ENCODE assay signal across 24 cellular contexts in the genomic region with DNA sequence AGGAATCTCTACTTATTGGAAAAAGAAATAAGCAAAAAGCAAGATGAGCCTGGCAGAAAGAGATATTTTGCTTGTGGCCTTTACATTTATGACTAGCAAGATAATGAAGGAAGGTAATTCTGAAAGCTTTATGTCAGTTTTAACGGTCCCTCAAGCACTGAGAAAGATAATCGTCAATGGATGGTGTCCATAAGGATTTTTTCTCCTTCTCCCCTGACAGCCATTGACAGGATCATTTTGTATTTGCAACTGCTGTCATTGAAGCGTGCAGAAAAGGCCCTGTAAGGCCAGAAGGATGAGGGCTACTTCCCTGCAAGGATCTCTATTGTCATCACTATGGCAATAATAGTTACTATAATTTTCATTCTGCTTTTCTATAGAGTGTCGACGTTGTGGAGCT. TPM values are rescaled to one million over a fixed set of nuclear protein-coding genes. Genes with fewer than 3 reads are reported as not detected.
DNase-seq lines count a peak whose midpoint lies in the region; ATAC-seq and TF ChIP-seq lines count a peak whose summit lies in the region.
"Had no signal": no experiment of that assay in that cellular context is flagged by ENCODE, and none has a peak within 500 bp of the region (broad histone marks: within the 10 kb centered on the region; RNA-seq: fewer than 3 reads in every experiment).

No MANE protein-coding gene starts in this region.

- no peak overlapping the region for H2BK120ac ChIP-seq in neuronal stem cell (ENCODE audit: low read depth, low read length)

- peak overlapping the region; percentile 85 for H3K4me3 Mint-ChIP-seq in CD8-positive, alpha-beta T cell
- peak overlapping the region; percentile 75 for H3K4me3 Mint-ChIP-seq in mesothelial cell of epicardium
- no peak overlapping the region for H3K4me3 Mint-ChIP-seq in activated T-cell treated with anti-CD3 and anti-CD28 coated beads, Interleukin-2, amount 50 U/mL, for 72 hours
- H3K4me3 Mint-ChIP-seq in activated CD8-positive, alpha-beta T cell treated with anti-CD3 and anti-CD28 coated beads for 36 hours, result no peak overlapping the region

- CTCF ChIA-PET in CD8-positive, alpha-beta T cell (lab: Charles Lee), result interaction anchor here (3.1 kb wide), 1 partner anchor 15 kb away, joined by 26 read pairs; no protein-coding TSS in a partner anchor
- CTCF ChIA-PET in activated CD8-positive, alpha-beta T cell treated with anti-CD3 and anti-CD28 coated beads for 36 hours (lab: Charles Lee), result interaction anchor here (1.0 to 2.2 kb wide), 2 partner anchors 15 to 197 kb away, joined by 3 to 27 read pairs; no protein-coding TSS in a partner anchor

- no peaks in the 10 kb centered on the region for H3K79me2 ChIP-seq in Karpas-422 (ENCODE audit: low read length)

- H3K27me3 Mint-ChIP-seq in CD8-positive, alpha-beta T cell (ENCODE audit: low read depth), result peaks cover 10% of the 10 kb centered on the region
- peaks cover 66% of the 10 kb centered on the region for H3K27me3 Mint-ChIP-seq in mesothelial cell of epicardium (ENCODE audit: low read depth)
- H3K27me3 Mint-ChIP-seq in activated T-cell treated with anti-CD3 and anti-CD28 coated beads, Interleukin-2, amount 50 U/mL, for 72 hours (ENCODE audit: low read depth), result peaks cover 20% of the 10 kb centered on the region
- H3K27me3 Mint-ChIP-seq in activated CD8-positive, alpha-beta T cell treated with anti-CD3 and anti-CD28 coated beads for 36 hours, result peaks cover 13% of the 10 kb centered on the region

- H3K79me1 ChIP-seq in neuronal stem cell (ENCODE audit: low read depth, low read length), result no peaks in the 10 kb centered on the region

- H3K14ac ChIP-seq in neuronal stem cell (ENCODE audit: low read length), result no peak overlapping the region

- no peak overlapping the region for H3K18ac ChIP-seq in neuronal stem cell (ENCODE audit: low read length)

- no peak for TF ChIP-seq CTCF in CD8-positive, alpha-beta T cell (IDR thresholded peaks at IDR 0.05)
- no peak for TF ChIP-seq CTCF in mesothelial cell of epicardium (IDR thresholded peaks at IDR 0.05; ENCODE audit: unreplicated experiment)
- TF ChIP-seq CTCF in activated CD8-positive, alpha-beta T cell treated with anti-CD3 and anti-CD28 coated beads for 36 hours (IDR thresholded peaks at IDR 0.05), result no peak

- peaks cover 15% of the 10 kb centered on the region for H3K4me1 Mint-ChIP-seq in CD8-positive, alpha-beta T cell (ENCODE audit: low read depth)
- peaks cover 12% of the 10 kb centered on the region for H3K4me1 Mint-ChIP-seq in mesothelial cell of epicardium
- peaks cover 19% of the 10 kb centered on the region for H3K4me1 Mint-ChIP-seq in activated T-cell treated with anti-CD3 and anti-CD28 coated beads, Interleukin-2, amount 50 U/mL, for 72 hours (ENCODE audit: low read depth)
- H3K4me1 Mint-ChIP-seq in activated CD8-positive, alpha-beta T cell treated with anti-CD3 and anti-CD28 coated beads for 36 hours (ENCODE audit: low read depth), result peaks cover 13% of the 10 kb centered on the region

- H4K91ac ChIP-seq in neuronal stem cell (ENCODE audit: low read depth, low read length, poor library complexity), result no peak overlapping the region

- no peak overlapping the region for H2BK12ac ChIP-seq in neuronal stem cell (ENCODE audit: low read length)

- no peak overlapping the region for H4K8ac ChIP-seq in neuronal stem cell (ENCODE audit: low read depth, low read length)

- no peak for ATAC-seq in CD8-positive, alpha-beta T cell
- no peak for ATAC-seq in activated T-cell treated with anti-CD3 and anti-CD28 coated beads, Interleukin-2, amount 50 U/mL, for 72 hours (replicated peaks in 1 of 2)
- ATAC-seq in activated CD8-positive, alpha-beta T cell treated with anti-CD3 and anti-CD28 coated beads for 36 hours, result no peak
- ATAC-seq in HG02763 (IDR thresholded peaks at IDR 0.05; ENCODE audit: unreplicated experiment), result no peak
- ATAC-seq: effector memory CD8-positive, alpha-beta T cell; esophagus mucosa; stimulated activated effector memory CD8-positive, alpha-beta T cell treated with anti-CD3 and anti-CD28 coated beads, Interleukin-12 subunit alpha, Interleukin-12 subunit beta, amount 100 ng/mL, for 72 hours had no signal

- POLR2A ChIA-PET in CD8-positive, alpha-beta T cell (lab: Charles Lee), result no interaction called here
- POLR2A ChIA-PET in activated CD8-positive, alpha-beta T cell treated with anti-CD3 and anti-CD28 coated beads for 36 hours (lab: Charles Lee), result interaction anchor here (1.1 kb wide), 1 partner anchor 14 kb away, joined by 3 read pairs; no protein-coding TSS in a partner anchor

- no peak overlapping the region for H2BK5ac ChIP-seq in neuronal stem cell (ENCODE audit: low read length)

- H3K9me3 Mint-ChIP-seq in CD8-positive, alpha-beta T cell, result no peaks in the 10 kb centered on the region
- no peaks in the 10 kb centered on the region for H3K9me3 Mint-ChIP-seq in mesothelial cell of epicardium
- no peaks in the 10 kb centered on the region for H3K9me3 Mint-ChIP-seq in activated T-cell treated with anti-CD3 and anti-CD28 coated beads, Interleukin-2, amount 50 U/mL, for 72 hours
- H3K9me3 Mint-ChIP-seq in activated CD8-positive, alpha-beta T cell treated with anti-CD3 and anti-CD28 coated beads for 36 hours, result no peaks in the 10 kb centered on the region
- H3K9me3 Mint-ChIP-seq: CD8-positive, alpha-beta memory T cell; effector memory CD8-positive, alpha-beta T cell; memory B cell; stimulated activated effector memory CD8-positive, alpha-beta T cell treated with anti-CD3 and anti-CD28 coated beads, Interleukin-12 subunit alpha, Interleukin-12 subunit beta, amount 100 ng/mL, for 72 hours had no signal

- H3K4me3 ChIP-seq in CD8-positive, alpha-beta T cell (ENCODE audit: low read depth, low read length), result no peak overlapping the region
- H3K4me3 ChIP-seq in Karpas-422 (ENCODE audit: low read length) (peak overlapping the region; percentile 73; the same call in 1 of the 2 replicates), neuronal stem cell (ENCODE audit: low read length in 2 of 2) (no peak overlapping the region)

- no peaks in the 10 kb centered on the region for H4K20me1 ChIP-seq in Karpas-422 (ENCODE audit: insufficient read depth, low read depth, low read length)

- WGBS in neuronal stem cell (ENCODE audit: extremely low coverage in 2 of 2, insufficient read length in 2 of 2, insufficient replicate concordance in 1 of 2), 2 donors, result no CpG with 5 or more reads among the region's 5 CpGs

- H3K9me3 ChIP-seq in CD8-positive, alpha-beta T cell (ENCODE audit: low read length), result no peaks in the 10 kb centered on the region
- no peaks in the 10 kb centered on the region for H3K9me3 ChIP-seq in Karpas-422 (ENCODE audit: low read length)
- H3K9me3 ChIP-seq in neuronal stem cell (replicated peaks in 1 of 2; ENCODE audit: control insufficient read depth in 2 of 2, insufficient read depth in 1 of 2, low read depth in 1 of 2, low read length in 2 of 2), result no peaks in the 10 kb centered on the region
- H3K9me3 ChIP-seq: sigmoid colon, suprapubic skin had no signal

- no peak overlapping the region for H3K27ac ChIP-seq in CD8-positive, alpha-beta T cell (ENCODE audit: low read depth, low read length)
- H3K27ac ChIP-seq in Karpas-422 (ENCODE audit: low read length) (no peak overlapping the region), neuronal stem cell (replicated peaks; ENCODE audit: low read length) (no peak overlapping the region)
- H3K27ac ChIP-seq: cardiac muscle cell, sigmoid colon, suprapubic skin had no signal

- no peaks in the 10 kb centered on the region for H3K27me3 ChIP-seq in CD8-positive, alpha-beta T cell (ENCODE audit: insufficient read depth, low read length)
- H3K27me3 ChIP-seq in Karpas-422 (ENCODE audit: low read length) (no peaks in the 10 kb centered on the region), neuronal stem cell (ENCODE audit: control insufficient read depth in 3 of 3, insufficient read depth in 3 of 3, low read depth in 1 of 3, low read length in 3 of 3) (peaks cover 0 to 20% (median 2%) of the 10 kb centered on the region in 3 experiments)
- H3K27me3 ChIP-seq: sigmoid colon, suprapubic skin had no signal

- no peaks in the 10 kb centered on the region for H3K36me3 ChIP-seq in CD8-positive, alpha-beta T cell (ENCODE audit: insufficient read depth, low read length)
- no peaks in the 10 kb centered on the region for H3K36me3 ChIP-seq in Karpas-422 (ENCODE audit: insufficient read depth, low read length)
- no peaks in the 10 kb centered on the region for H3K36me3 ChIP-seq in neuronal stem cell (replicated peaks in 1 of 2; ENCODE audit: control insufficient read depth in 2 of 2, insufficient read depth in 2 of 2, low read length in 2 of 2)
- H3K36me3 ChIP-seq: cardiac muscle cell, sigmoid colon, suprapubic skin had no signal

- no peak overlapping the region for H2BK15ac ChIP-seq in neuronal stem cell (ENCODE audit: low read length)

- H3K4me2 ChIP-seq in Karpas-422 (ENCODE audit: low read depth, low read length, poor library complexity, severe bottlenecking) (no peak overlapping the region), neuronal stem cell (ENCODE audit: insufficient read depth, low read length, poor library complexity, severe bottlenecking) (no peak overlapping the region)

- no peak overlapping the region for H3K23ac ChIP-seq in neuronal stem cell (ENCODE audit: low read depth, low read length, poor library complexity)

- H3K4me1 ChIP-seq in CD8-positive, alpha-beta T cell (ENCODE audit: insufficient read depth, low read length), result peaks cover 10% of the 10 kb centered on the region
- H3K4me1 ChIP-seq in Karpas-422 (ENCODE audit: low read length) (peaks cover 17% of the 10 kb centered on the region), neuronal stem cell (ENCODE audit: control insufficient read depth in 2 of 2, insufficient read depth in 1 of 2, low read depth in 1 of 2, low read length in 2 of 2) (peaks cover 1 to 11% of the 10 kb centered on the region in 2 donors)

- H3K9ac ChIP-seq in Karpas-422 (ENCODE audit: low read length), result no peak overlapping the region
- H3K9ac ChIP-seq in neuronal stem cell (ENCODE audit: low read depth, low read length, poor library complexity), result no peak overlapping the region

- H2AFZ ChIP-seq in Karpas-422 (ENCODE audit: low read length), result no peak overlapping the region
- H2AFZ ChIP-seq in neuronal stem cell (ENCODE audit: low read length), result peak overlapping the region; percentile 55

- H2AK5ac ChIP-seq in neuronal stem cell (ENCODE audit: low read depth, low read length), result no peak overlapping the region

- H3K27ac Mint-ChIP-seq in CD8-positive, alpha-beta T cell, result no peak overlapping the region
- H3K27ac Mint-ChIP-seq in mesothelial cell of epicardium, result no peak overlapping the region
- H3K27ac Mint-ChIP-seq in activated T-cell treated with anti-CD3 and anti-CD28 coated beads, Interleukin-2, amount 50 U/mL, for 72 hours, result no peak overlapping the region
- H3K27ac Mint-ChIP-seq in activated CD8-positive, alpha-beta T cell treated with anti-CD3 and anti-CD28 coated beads for 36 hours, result no peak overlapping the region
- H3K27ac Mint-ChIP-seq: effector memory CD8-positive, alpha-beta T cell; memory B cell; stimulated activated effector memory CD8-positive, alpha-beta T cell treated with anti-CD3 and anti-CD28 coated beads, Interleukin-12 subunit alpha, Interleukin-12 subunit beta, amount 100 ng/mL, for 72 hours had no signal

- intact Hi-C loops in CD8-positive, alpha-beta T cell (cut with DNase I, micrococcal nuclease), result loop anchor here (2.0 to 10.0 kb wide), 8 partner anchors 306 to 1849 kb away; a partner anchor contains a TSS
- intact Hi-C loops in activated CD8-positive, alpha-beta T cell treated with anti-CD3 and anti-CD28 coated beads for 36 hours (cut with micrococcal nuclease), result no loop called here

- DNase-seq in CD8-positive, alpha-beta T cell, result no peak
- DNase-seq in Karpas-422 (no peak), mesothelial cell of epicardium (ENCODE audit: low spot score in 2 of 2, unreplicated experiment in 2 of 2) (no peak), neuronal stem cell (ENCODE audit: low spot score) (no peak)
- no peak for DNase-seq in activated T-cell treated with anti-CD3 and anti-CD28 coated beads, Interleukin-2, amount 50 U/mL, for 72 hours
- no peak for DNase-seq in activated CD8-positive, alpha-beta T cell treated with anti-CD3 and anti-CD28 coated beads for 36 hours
- DNase-seq: activated CD4-positive, CD25-positive, alpha-beta regulatory T cell; activated CD8-positive, alpha-beta memory T cell treated with anti-CD3 and anti-CD28 coated beads, Interleukin-2, amount 50 U/mL, for 4 hours; activated naive CD4-positive, alpha-beta T cell treated with anti-CD3 and anti-CD28 coated beads, Interleukin-2, amount 50 U/mL, for 16 hours; CD8-positive, alpha-beta memory T cell; cortex of kidney; effector memory CD8-positive, alpha-beta T cell; left colon; NCI-H1092; NCI-H187 treated with DMSO at 0.1 percent for 48 hours; sigmoid colon; stimulated activated CD4-positive, alpha-beta T cell treated with anti-CD3 and anti-CD28 coated beads, Interleukin-4, amount 100 ng/mL, for 24 hours; T-helper 1 cell had no signal

- peaks cover 2% of the 10 kb centered on the region for H3K36me3 Mint-ChIP-seq in CD8-positive, alpha-beta T cell
- H3K36me3 Mint-ChIP-seq in mesothelial cell of epicardium, result no peaks in the 10 kb centered on the region
- H3K36me3 Mint-ChIP-seq in activated T-cell treated with anti-CD3 and anti-CD28 coated beads, Interleukin-2, amount 50 U/mL, for 72 hours (ENCODE audit: insufficient read depth in 2 of 2), result no peaks in the 10 kb centered on the region
- H3K36me3 Mint-ChIP-seq in activated CD8-positive, alpha-beta T cell treated with anti-CD3 and anti-CD28 coated beads for 36 hours (ENCODE audit: low read depth), result no peaks in the 10 kb centered on the region
- H3K36me3 Mint-ChIP-seq: stimulated activated effector memory CD8-positive, alpha-beta T cell treated with anti-CD3 and anti-CD28 coated beads, Interleukin-12 subunit alpha, Interleukin-12 subunit beta, amount 100 ng/mL, for 72 hours had no signal

- no peak overlapping the region for H3K4ac ChIP-seq in neuronal stem cell (ENCODE audit: low read length)

- no peaks in the 10 kb centered on the region for H3K9me2 ChIP-seq in Karpas-422 (replicated peaks; ENCODE audit: insufficient read depth, low read length)

RNA-seq across cellular contexts. Expression of a gene that starts 1.0 kb away (rescaled TPM):
- total RNA-seq in CD8-positive, alpha-beta T cell, result under 1 TPM; 0.42 to 0.71 TPM
- total RNA-seq in Karpas-422 (2014; rRNA removed; shearing (Covaris generic); ENCODE audit: low replicate concordance), result 1.7 and 1.9 TPM in 2 replicates
- total RNA-seq in mesothelial cell of epicardium, result 0.96 to 1.0 TPM (median 1.00 TPM) in 3 replicates
- 0.39 TPM for polyA plus RNA-seq in neuronal stem cell (2013, experiment 1 of 2)
- 0.47 TPM for polyA plus RNA-seq in neuronal stem cell (2013, experiment 2 of 2)
- under 1 TPM; 0.14 to 0.19 TPM for total RNA-seq in activated T-cell treated with anti-CD3 and anti-CD28 coated beads, Interleukin-2, amount 50 U/mL, for 72 hours
- total RNA-seq in activated CD8-positive, alpha-beta T cell treated with anti-CD3 and anti-CD28 coated beads for 36 hours, result under 1 TPM in 1 of 2 experiments, not detected in 1; 0.09 TPM
- polyA plus RNA-seq: cardiac muscle cell; CD8-positive, alpha-beta memory T cell had no signal

Comparison
In these comparisons a context has a peak if more than half of its experiments do, and no peak if none do; other contexts are left out.
1. H3K4me3 Mint-ChIP-seq: peak in CD8-positive, alpha-beta T cell (single experiment) and mesothelial cell of epicardium (single experiment); none in activated T-cell treated with anti-CD3 and anti-CD28 coated beads, Interleukin-2, amount 50 U/mL, for 72 hours (0 of 2) and activated CD8-positive, alpha-beta T cell treated with anti-CD3 and anti-CD28 coated beads for 36 hours (single experiment).